Comparison of ENCODE assay signal across 8 cellular contexts in the genomic region with DNA sequence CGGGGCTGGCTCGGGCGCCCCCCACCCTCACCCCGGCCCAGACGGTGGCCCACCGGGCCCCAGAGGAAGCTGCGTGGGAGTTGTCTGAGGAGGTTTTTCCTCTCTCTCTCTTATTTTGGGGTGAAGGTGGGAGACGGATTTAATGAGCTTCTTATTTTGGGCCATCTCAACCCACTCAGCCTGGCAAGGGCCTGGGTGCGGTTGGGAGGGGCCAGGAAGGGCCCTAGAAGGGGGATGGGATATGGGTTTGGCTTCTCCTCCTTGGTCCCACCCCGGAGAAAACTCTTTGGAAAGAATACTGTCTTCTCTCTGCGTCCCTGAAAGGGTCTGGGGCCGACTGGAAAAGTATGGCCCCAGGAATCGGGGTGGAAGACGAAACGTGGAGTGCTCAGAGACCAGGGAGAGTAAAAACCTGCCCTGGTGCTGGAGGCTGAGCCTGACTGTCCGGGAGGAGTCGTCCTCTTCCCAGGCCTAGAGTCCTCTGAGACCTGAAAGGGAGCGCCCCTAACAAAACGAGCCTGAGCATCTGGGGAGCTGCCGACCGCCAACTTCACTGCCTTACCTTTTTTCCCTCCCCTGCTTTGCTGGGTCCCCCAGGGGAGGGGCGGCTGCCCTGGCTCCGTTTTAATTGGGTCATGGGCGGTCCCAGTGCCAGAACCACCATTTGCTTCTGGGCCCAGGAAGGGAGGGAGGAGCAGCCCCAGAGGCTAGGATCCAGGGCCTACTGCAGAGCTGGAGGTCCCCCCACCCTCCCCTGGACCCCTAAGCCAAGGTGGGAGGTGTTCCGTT. TPM values are rescaled to one million over a fixed set of nuclear protein-coding genes. Genes with fewer than 3 reads are reported as not detected.
DNase-seq lines count a peak whose midpoint lies in the region; ATAC-seq and FAIRE-seq lines count a peak whose summit lies in the region.

No MANE protein-coding gene starts in this region.

- peak overlapping the region; percentile 95 to 98 for H3K18ac ChIP-seq in mesenchymal stem cell (ENCODE audit: low read depth in 1 of 2, low read length in 2 of 2)

- no peak for DNase-seq in activated T-cell treated with anti-CD3 and anti-CD28 coated beads, Interleukin-2, amount 50 U/mL, for 24 hours
- DNase-seq in activated T-cell treated with anti-CD3 and anti-CD28 coated beads, Interleukin-2, amount 50 U/mL, for 1 hour = no peak
- DNase-seq in mesenchymal stem cell (peak; percentile 57), urothelium cell line (ENCODE audit: low spot score) (peak; percentile 53), NCI-H82 treated with DMSO at 0.1 percent for 48 hours (lab: John Stamatoyannopoulos, UW; ENCODE audit: unreplicated experiment) (no peak)
- no peak for DNase-seq in T-helper 2 cell treated with Interferon-gamma antibody and Interleukin-4, amounts not matched to agents 5 μg/mL and 100 μg/mL, for 36 hours (ENCODE audit: low spot score)

- H3K23ac ChIP-seq in mesenchymal stem cell (ENCODE audit: low read length in 2 of 2) = peak overlapping the region in 1 of 2 experiments; percentile 91

- H3K27ac ChIP-seq in duodenal mucosa (ENCODE audit: low read depth, low read length) = peak overlapping the region; percentile 91
- H3K27ac ChIP-seq in mesenchymal stem cell (ENCODE audit: low read length, poor library complexity, severe bottlenecking) = peak overlapping the region; percentile 90

- H2BK120ac ChIP-seq in mesenchymal stem cell (ENCODE audit: low read depth, low read length) = peak overlapping the region; percentile 93

- H3K36me3 ChIP-seq in duodenal mucosa (ENCODE audit: control insufficient read depth in 1 of 2, insufficient read depth in 2 of 2, low read length in 2 of 2) = peaks cover 16 to 39% of the 10 kb centered on the region in 2 donors
- peaks cover 48 to 70% of the 10 kb centered on the region in 2 experiments for H3K36me3 ChIP-seq in mesenchymal stem cell (ENCODE audit: control insufficient read depth in 1 of 2, insufficient read depth in 2 of 2, low read depth in 1 of 2, low read length in 2 of 2)

- H2BK15ac ChIP-seq in mesenchymal stem cell (ENCODE audit: low read depth, poor library complexity, severe bottlenecking) = peak overlapping the region; percentile 88

- H3K36me3 Mint-ChIP-seq in activated T-cell treated with anti-CD3 and anti-CD28 coated beads, Interleukin-2, amount 50 U/mL, for 24 hours (ENCODE audit: low read depth) = peaks cover 33% of the 10 kb centered on the region
- H3K36me3 Mint-ChIP-seq in T-helper 2 cell treated with Interferon-gamma antibody and Interleukin-4, amounts not matched to agents 5 μg/mL and 100 μg/mL, for 36 hours (ENCODE audit: low read depth) = peaks cover 31% of the 10 kb centered on the region

- H3K9me3 Mint-ChIP-seq in activated T-cell treated with anti-CD3 and anti-CD28 coated beads, Interleukin-2, amount 50 U/mL, for 24 hours = no peaks in the 10 kb centered on the region
- no peaks in the 10 kb centered on the region for H3K9me3 Mint-ChIP-seq in T-helper 2 cell treated with Interferon-gamma antibody and Interleukin-4, amounts not matched to agents 5 μg/mL and 100 μg/mL, for 36 hours

- H3K9me3 ChIP-seq in duodenal mucosa (ENCODE audit: control insufficient read depth in 1 of 2, low read length in 2 of 2) (no peaks in the 10 kb centered on the region), mesenchymal stem cell (ENCODE audit: control insufficient read depth, low read length) (no peaks in the 10 kb centered on the region)

- peak overlapping the region; percentile 27 for H4K8ac ChIP-seq in mesenchymal stem cell (ENCODE audit: low read length)

- H4K91ac ChIP-seq in mesenchymal stem cell (ENCODE audit: low read length) = peak overlapping the region; percentile 84

- peaks cover 21% of the 10 kb centered on the region for H3K27me3 Mint-ChIP-seq in activated T-cell treated with anti-CD3 and anti-CD28 coated beads, Interleukin-2, amount 50 U/mL, for 24 hours
- peaks cover 21% of the 10 kb centered on the region for H3K27me3 Mint-ChIP-seq in T-helper 2 cell treated with Interferon-gamma antibody and Interleukin-4, amounts not matched to agents 5 μg/mL and 100 μg/mL, for 36 hours (ENCODE audit: low read depth)

- no peak overlapping the region for H3K27ac Mint-ChIP-seq in activated T-cell treated with anti-CD3 and anti-CD28 coated beads, Interleukin-2, amount 50 U/mL, for 24 hours
- H3K27ac Mint-ChIP-seq in T-helper 2 cell treated with Interferon-gamma antibody and Interleukin-4, amounts not matched to agents 5 μg/mL and 100 μg/mL, for 36 hours = no peak overlapping the region

- peaks cover 20 to 23% of the 10 kb centered on the region in 2 donors for H3K4me1 ChIP-seq in duodenal mucosa (ENCODE audit: control insufficient read depth in 1 of 2, insufficient read depth in 2 of 2, low read length in 2 of 2)
- H3K4me1 ChIP-seq in mesenchymal stem cell (ENCODE audit: control insufficient read depth, insufficient read depth, low read depth, low read length) = peaks cover 20% of the 10 kb centered on the region

- peak overlapping the region; percentile 50 for H2BK5ac ChIP-seq in mesenchymal stem cell (ENCODE audit: low read depth, low read length, poor library complexity, severe bottlenecking)

- H2AK5ac ChIP-seq in mesenchymal stem cell (ENCODE audit: low read length, severe bottlenecking) = peak overlapping the region; percentile 57

- H3K9ac ChIP-seq in duodenal mucosa (ENCODE audit: low read depth in 1 of 2, low read length in 2 of 2) = peak overlapping the region; percentile 95 to 97
- peak overlapping the region; percentile 100 for H3K9ac ChIP-seq in mesenchymal stem cell (ENCODE audit: low read length)

- peak overlapping the region; percentile 82 for H3K4me2 ChIP-seq in mesenchymal stem cell (ENCODE audit: low read length, poor library complexity, severe bottlenecking)

- peaks cover 12% of the 10 kb centered on the region for H3K79me1 ChIP-seq in mesenchymal stem cell (replicated peaks; ENCODE audit: low read length, poor library complexity, severe bottlenecking)

- H2AFZ ChIP-seq in mesenchymal stem cell (ENCODE audit: low read depth, low read length) = no peak overlapping the region

- peak overlapping the region; percentile 19 to 90 for H3K14ac ChIP-seq in mesenchymal stem cell (ENCODE audit: low read length in 2 of 2)

- H3K4me1 Mint-ChIP-seq in activated T-cell treated with anti-CD3 and anti-CD28 coated beads, Interleukin-2, amount 50 U/mL, for 24 hours (ENCODE audit: low read depth) = peaks cover 14% of the 10 kb centered on the region
- H3K4me1 Mint-ChIP-seq in T-helper 2 cell treated with Interferon-gamma antibody and Interleukin-4, amounts not matched to agents 5 μg/mL and 100 μg/mL, for 36 hours (ENCODE audit: low read depth) = peaks cover 3% of the 10 kb centered on the region

- peak overlapping the region; percentile 23 to 70 for H2BK12ac ChIP-seq in mesenchymal stem cell (ENCODE audit: low read length in 2 of 2)

- ATAC-seq in GM19455 (IDR thresholded peaks at IDR 0.05; ENCODE audit: unreplicated experiment) = no peak

- FAIRE-seq in urothelium cell line (lab: Jason Lieb, UNC) = no peak

- H3K4ac ChIP-seq in mesenchymal stem cell (ENCODE audit: low read depth in 1 of 2, low read length in 2 of 2) = peak overlapping the region; percentile 94 to 95

- H3K4me3 ChIP-seq in duodenal mucosa (ENCODE audit: low read depth in 1 of 2, low read length in 2 of 2) (peak overlapping the region; percentile 90 to 93), mesenchymal stem cell (ENCODE audit: insufficient read depth in 1 of 2, low read depth in 1 of 2, low read length in 2 of 2) (peak overlapping the region; percentile 89 to 96)

- H3K27me3 ChIP-seq in duodenal mucosa (ENCODE audit: control insufficient read depth in 1 of 2, insufficient read depth in 2 of 2, low read length in 2 of 2) (no peaks in the 10 kb centered on the region), mesenchymal stem cell (ENCODE audit: control insufficient read depth in 1 of 2, insufficient read depth in 1 of 2, low read length in 2 of 2) (no peaks in the 10 kb centered on the region)

- WGBS in mesenchymal stem cell = 4% methylated on average over 23 of the region's 25 CpGs

- peak overlapping the region; percentile 45 for H3K4me3 Mint-ChIP-seq in activated T-cell treated with anti-CD3 and anti-CD28 coated beads, Interleukin-2, amount 50 U/mL, for 24 hours
- H3K4me3 Mint-ChIP-seq in T-helper 2 cell treated with Interferon-gamma antibody and Interleukin-4, amounts not matched to agents 5 μg/mL and 100 μg/mL, for 36 hours = no peak overlapping the region

RNA-seq across cellular contexts. Expression of gene MMP14, which starts 1.6 kb away (rescaled TPM):
- polyA plus RNA-seq in mesenchymal stem cell (2013, experiment 1 of 2) = 1,343 TPM
- polyA plus RNA-seq in mesenchymal stem cell (2013, experiment 2 of 2) = 1,238 TPM

RNA-seq across cellular contexts. Expression of gene MRPL52, which starts 8.3 kb away (rescaled TPM):
- polyA plus RNA-seq in mesenchymal stem cell (2013, experiment 1 of 2) = 219 TPM
- polyA plus RNA-seq in mesenchymal stem cell (2013, experiment 2 of 2) = 222 TPM

RNA-seq across cellular contexts. Expression of gene SLC7A7, which starts 22.7 kb away (rescaled TPM):
- polyA plus RNA-seq in mesenchymal stem cell (2013, experiment 1 of 2) = 6.4 TPM
- 6.5 TPM for polyA plus RNA-seq in mesenchymal stem cell (2013, experiment 2 of 2)

RNA-seq across cellular contexts. Expression of gene LRP10, which starts 33.6 kb away (rescaled TPM):
- polyA plus RNA-seq in mesenchymal stem cell (2013, experiment 1 of 2) = 99.1 TPM
- polyA plus RNA-seq in mesenchymal stem cell (2013, experiment 2 of 2) = 101 TPM

RNA-seq across cellular contexts. Expression of gene REM2, which starts 45.1 kb away (rescaled TPM):
- polyA plus RNA-seq in mesenchymal stem cell (2013, experiment 1 of 2) = 0.10 TPM
- polyA plus RNA-seq in mesenchymal stem cell (2013, experiment 2 of 2) = 0.10 TPM

Comparison
In these comparisons a context has a peak if more than half of its experiments do, and no peak if none do; other contexts are left out.
1. DNase-seq: peak in mesenchymal stem cell (single experiment) and urothelium cell line (single experiment); none in activated T-cell treated with anti-CD3 and anti-CD28 coated beads, Interleukin-2, amount 50 U/mL, for 24 hours (single experiment), activated T-cell treated with anti-CD3 and anti-CD28 coated beads, Interleukin-2, amount 50 U/mL, for 1 hour (single experiment), NCI-H82 treated with DMSO at 0.1 percent for 48 hours (single experiment) and T-helper 2 cell treated with Interferon-gamma antibody and Interleukin-4, amounts not matched to agents 5 μg/mL and 100 μg/mL, for 36 hours (single experiment).